Comparison of ENCODE assay signal across 8 cellular contexts in the genomic region with DNA sequence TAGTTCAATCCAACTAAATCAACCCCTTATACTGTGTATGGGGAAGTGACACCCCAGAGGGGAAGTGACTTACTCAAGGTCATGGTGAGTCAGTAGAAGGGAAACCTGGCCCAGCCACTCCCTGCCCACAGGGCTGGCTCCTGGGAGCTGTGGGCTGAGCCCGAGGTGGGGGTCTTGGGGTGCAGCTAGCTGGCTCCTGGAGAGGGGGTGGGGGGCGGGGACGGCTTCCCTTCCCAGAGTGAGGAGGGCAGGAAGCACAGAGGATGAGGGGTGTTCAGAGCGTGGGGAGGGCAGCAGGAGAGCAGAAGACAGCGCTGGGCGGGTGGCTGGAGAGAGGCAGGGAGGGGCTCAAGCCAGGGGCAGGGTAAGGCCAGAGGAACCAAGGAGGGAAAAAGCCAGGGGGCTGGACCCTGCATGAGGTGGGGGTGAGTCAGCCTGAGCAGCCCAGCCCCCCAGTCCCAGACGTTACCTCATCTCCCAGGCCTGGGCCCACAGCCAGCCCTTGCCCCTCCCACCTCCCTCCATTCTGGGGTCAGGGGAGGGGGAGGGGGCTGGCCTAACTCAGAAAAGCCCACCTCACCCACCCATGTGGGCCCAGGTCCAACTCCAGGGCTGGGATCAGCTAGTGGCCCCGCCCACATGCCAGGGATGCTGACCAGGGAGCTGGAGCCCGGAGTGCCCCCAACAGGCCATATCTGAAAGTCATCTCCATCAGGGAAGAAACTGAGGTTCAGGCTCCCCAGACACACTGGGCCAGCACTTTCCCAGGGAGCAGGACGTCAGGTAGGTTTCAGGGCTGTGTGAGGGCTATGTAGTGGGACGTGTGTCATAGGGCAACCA. TPM values are rescaled to one million over a fixed set of nuclear protein-coding genes. Genes with fewer than 3 reads are reported as not detected.
DNase-seq lines count a peak whose midpoint lies in the region; ATAC-seq and TF ChIP-seq lines count a peak whose summit lies in the region.

No MANE protein-coding gene starts in this region.

- peak; percentile 93 for DNase-seq in 8988T
- DNase-seq in GM20000 (ENCODE audit: low spot score): peak; percentile 74
- DNase-seq in SK-MEL-5 (ENCODE audit: low read depth, low spot score): peak; percentile 34
- peak; percentile 92 for DNase-seq in endodermal cell
- no peak for DNase-seq in NCI-H1930 (lab: John Stamatoyannopoulos, UW)
- DNase-seq in HuH-7.5 (ENCODE audit: low spot score): no peak

- no peak overlapping the region for H3K4me3 Mint-ChIP-seq in endodermal cell

- H3K36me3 ChIP-seq in endodermal cell (ENCODE audit: control insufficient read depth, insufficient read depth, low read length): peaks cover 54% of the 10 kb centered on the region
- H3K36me3 ChIP-seq in muscle layer of colon (ENCODE audit: insufficient read depth, low read length): peaks cover 39% of the 10 kb centered on the region

- in situ Hi-C loops in SK-MEL-5 (cut with HindIII; ENCODE audit: low pct_unique_long_range_greater_than_20kb, low sequenced_read_pairs): no loop called here

- H3K4me1 ChIP-seq in endodermal cell (ENCODE audit: control insufficient read depth, insufficient read depth, low read length) (peaks cover 17% of the 10 kb centered on the region), muscle layer of colon (ENCODE audit: insufficient read depth, low read length) (peaks cover 57% of the 10 kb centered on the region)

- peaks cover 19% of the 10 kb centered on the region for H3K27me3 Mint-ChIP-seq in endodermal cell (ENCODE audit: insufficient read depth)

- H3K27me3 ChIP-seq in endodermal cell (ENCODE audit: control insufficient read depth, insufficient read depth, low read length, poor library complexity, severe bottlenecking) (peaks cover 14% of the 10 kb centered on the region), muscle layer of colon (ENCODE audit: control insufficient read depth in 1 of 2, insufficient read depth in 2 of 2, low read length in 2 of 2) (no peaks in the 10 kb centered on the region)

- H3K9me3 ChIP-seq in endodermal cell (ENCODE audit: control insufficient read depth, low read length) (no peaks in the 10 kb centered on the region), muscle layer of colon (ENCODE audit: low read length) (no peaks in the 10 kb centered on the region)

- H3K4me1 Mint-ChIP-seq in endodermal cell: peaks cover 28% of the 10 kb centered on the region

- H3K36me3 Mint-ChIP-seq in endodermal cell (ENCODE audit: low read depth): peaks cover 35% of the 10 kb centered on the region

- H3K4me3 ChIP-seq in endodermal cell (ENCODE audit: low read length) (peak overlapping the region; percentile 92), muscle layer of colon (ENCODE audit: low read depth in 1 of 2, low read length in 2 of 2) (peak overlapping the region; percentile 64 to 68)

- H3K27ac ChIP-seq in endodermal cell (ENCODE audit: low read depth, low read length) (peak overlapping the region; percentile 93), muscle layer of colon (ENCODE audit: low read depth, low read length) (peak overlapping the region; percentile 100)

- no peaks in the 10 kb centered on the region for H3K9me3 Mint-ChIP-seq in endodermal cell

- H3K9ac ChIP-seq in endodermal cell (ENCODE audit: extremely low read depth, low read length, poor library complexity, severe bottlenecking) (peak overlapping the region; percentile 51), muscle layer of colon (ENCODE audit: low read length) (peak overlapping the region; percentile 82)

- 63 to 81% methylated on average over 6 to 10 of the region's 11 CpGs for WGBS in endodermal cell (ENCODE audit: insufficient coverage in 1 of 2, insufficient read length in 1 of 2), 2 experiments

- H3K27ac Mint-ChIP-seq in endodermal cell: peak overlapping the region; percentile 79

- no peak for ATAC-seq in GM19324 (IDR thresholded peaks at IDR 0.05; ENCODE audit: low FRiP score, unreplicated experiment)

- TF ChIP-seq CTCF in GM20000 (IDR thresholded peaks at IDR 0.05; ENCODE audit: extremely low read depth, missing control alignments) (peak; percentile 17), endodermal cell (conservative IDR thresholded peaks at IDR 0.05) (peak; percentile 49)

RNA-seq across cellular contexts. Expression of a gene that starts 2.8 kb away (rescaled TPM):
- total RNA-seq in SK-MEL-5 (2014; rRNA removed; shearing (Covaris generic)): 15.8 and 16.8 TPM in 2 replicates
- 48.9 and 49.6 TPM in 2 replicates for polyA plus RNA-seq in SK-MEL-5 (2015; cell fraction: cytosol; rRNA removed)
- 73.8 and 84.8 TPM in 2 replicates for polyA plus RNA-seq in SK-MEL-5 (2015; cell fraction: nucleus; rRNA removed)
- 100 to 1,000 TPM; 196 to 241 TPM for total RNA-seq in endodermal cell
- 307 TPM for polyA plus RNA-seq in endodermal cell (2013, experiment 1 of 2)
- polyA plus RNA-seq in endodermal cell (2013, experiment 2 of 2): 281 TPM

RNA-seq across cellular contexts. Expression of a gene that starts 15.1 kb away (rescaled TPM):
- total RNA-seq in SK-MEL-5 (2014; rRNA removed; shearing (Covaris generic)): 0.98 and 2.0 TPM in 2 replicates
- 0.80 and 2.6 TPM in 2 replicates for polyA plus RNA-seq in SK-MEL-5 (2015; cell fraction: cytosol; rRNA removed)
- 12.6 and 16.8 TPM in 2 replicates for polyA plus RNA-seq in SK-MEL-5 (2015; cell fraction: nucleus; rRNA removed)
- 1 to 10 TPM; 2.1 to 7.7 TPM for total RNA-seq in endodermal cell
- polyA plus RNA-seq in endodermal cell (2013, experiment 1 of 2): 2.2 TPM
- polyA plus RNA-seq in endodermal cell (2013, experiment 2 of 2): 3.3 TPM

RNA-seq across cellular contexts. Expression of a gene that starts 21.1 kb away (rescaled TPM):
- total RNA-seq in SK-MEL-5 (2014; rRNA removed; shearing (Covaris generic)): 41.6 and 49.0 TPM in 2 replicates
- 50.4 and 53.9 TPM in 2 replicates for polyA plus RNA-seq in SK-MEL-5 (2015; cell fraction: cytosol; rRNA removed)
- polyA plus RNA-seq in SK-MEL-5 (2015; cell fraction: nucleus; rRNA removed): 58.2 and 79.8 TPM in 2 replicates
- total RNA-seq in endodermal cell: 100 to 1,000 TPM; 322 to 383 TPM
- 285 TPM for polyA plus RNA-seq in endodermal cell (2013, experiment 1 of 2)
- 272 TPM for polyA plus RNA-seq in endodermal cell (2013, experiment 2 of 2)

RNA-seq across cellular contexts. Expression of a gene that starts 22.2 kb away (rescaled TPM):
- total RNA-seq in SK-MEL-5 (2014; rRNA removed; shearing (Covaris generic)): 131 and 145 TPM in 2 replicates
- polyA plus RNA-seq in SK-MEL-5 (2015; cell fraction: cytosol; rRNA removed): 125 TPM in 2 replicates
- polyA plus RNA-seq in SK-MEL-5 (2015; cell fraction: nucleus; rRNA removed): 192 and 235 TPM in 2 replicates
- 100 to 1,000 TPM; 115 TPM for total RNA-seq in endodermal cell
- polyA plus RNA-seq in endodermal cell (2013, experiment 1 of 2): 82.8 TPM
- polyA plus RNA-seq in endodermal cell (2013, experiment 2 of 2): 76.3 TPM

RNA-seq across cellular contexts. Expression of a gene that starts 48.0 kb away (rescaled TPM):
- total RNA-seq in SK-MEL-5 (2014; rRNA removed; shearing (Covaris generic)): 34.4 and 38.8 TPM in 2 replicates
- 179 and 188 TPM in 2 replicates for polyA plus RNA-seq in SK-MEL-5 (2015; cell fraction: cytosol; rRNA removed)
- polyA plus RNA-seq in SK-MEL-5 (2015; cell fraction: nucleus; rRNA removed): 93.4 and 107 TPM in 2 replicates
- 1 to 10 TPM; 4.7 to 8.0 TPM for total RNA-seq in endodermal cell
- 8.2 TPM for polyA plus RNA-seq in endodermal cell (2013, experiment 1 of 2)
- 8.7 TPM for polyA plus RNA-seq in endodermal cell (2013, experiment 2 of 2)

Comparison
In these comparisons a context has a peak if more than half of its experiments do, and no peak if none do; other contexts are left out.
1. DNase-seq: peak in 8988T (single experiment), GM20000 (single experiment), SK-MEL-5 (single experiment) and endodermal cell (single experiment); none in NCI-H1930 (0 of 2) and HuH-7.5 (single experiment).
2. RNA of a gene that starts 2.8 kb away (total RNA-seq): 196 to 241 TPM in endodermal cell; 15.8 to 16.8 TPM in SK-MEL-5; every median in the first group is over 10 times any median in the second.